9 cellular contexts compared by ENCODE assay signal in genomic region chr20:2365091-2365490, GRCh38. TPM values are rescaled to one million over a fixed set of nuclear protein-coding genes. Genes with fewer than 3 reads are reported as not detected.
"Had no signal": no experiment of that assay in that cellular context is flagged by ENCODE, and none has a peak within 500 bp of the region (broad histone marks: within the 10 kb centered on the region; RNA-seq: fewer than 3 reads in every experiment).

No MANE protein-coding gene starts in this region.

- DNase-seq: GDM1, GF-D8 had no signal

- H3K4me3 ChIP-seq: GM12878 had no signal

- FAIRE-seq: G401.6, GM12878, GM12891, GM12892, GM18507, GM19239 had no signal

- ATAC-seq: GM12878 had no signal

RNA-seq across cellular contexts. Expression of gene TGM6, which starts 15.6 kb away (rescaled TPM):
- total RNA-seq: G401, GM12878 had no signal
- polyA plus RNA-seq: GM12878 had no signal
